19 cellular contexts compared by ENCODE assay signal in genomic region chr3:50341996-50342732, GRCh38. TPM values are rescaled to one million over a fixed set of nuclear protein-coding genes. Genes with fewer than 3 reads are reported as not detected.
A peak's percentile ranks its signal among the peaks of the same experiment; 100 is the strongest.
DNase-seq lines count a peak whose midpoint lies in the region; ATAC-seq and TF ChIP-seq lines count a peak whose summit lies in the region.
"Had no signal": no experiment of that assay in that cellular context is flagged by ENCODE, and none has a peak within 500 bp of the region (broad histone marks: within the 10 kb centered on the region; RNA-seq: fewer than 3 reads in every experiment).

No MANE protein-coding gene starts in this region.

- H3K4me3 Mint-ChIP-seq in activated T-cell treated with anti-CD3 and anti-CD28 coated beads, Interleukin-2, amount 50 U/mL, for 24 hours: peak overlapping the region; percentile 94
- H3K4me3 Mint-ChIP-seq in activated T-cell treated with anti-CD3 and anti-CD28 coated beads, Interleukin-2, amount 50 U/mL, for 72 hours: peak overlapping the region in 1 of 2 donors; percentile 86
- H3K4me3 Mint-ChIP-seq in stimulated activated effector memory CD8-positive, alpha-beta T cell treated with anti-CD3 and anti-CD28 coated beads, Interleukin-12 subunit alpha, Interleukin-12 subunit beta, amount 100 ng/mL, for 72 hours: peak overlapping the region; percentile 93

- peak overlapping the region; percentile 97 for H3K4me2 ChIP-seq in Karpas-422 (ENCODE audit: low read depth, low read length, poor library complexity, severe bottlenecking)

- peaks cover 39% of the 10 kb centered on the region for H3K4me1 Mint-ChIP-seq in activated T-cell treated with anti-CD3 and anti-CD28 coated beads, Interleukin-2, amount 50 U/mL, for 24 hours (ENCODE audit: low read depth)
- peaks cover 48% of the 10 kb centered on the region for H3K4me1 Mint-ChIP-seq in activated T-cell treated with anti-CD3 and anti-CD28 coated beads, Interleukin-2, amount 50 U/mL, for 72 hours (ENCODE audit: low read depth)
- H3K4me1 Mint-ChIP-seq in stimulated activated effector memory CD8-positive, alpha-beta T cell treated with anti-CD3 and anti-CD28 coated beads, Interleukin-12 subunit alpha, Interleukin-12 subunit beta, amount 100 ng/mL, for 72 hours: peaks cover 62% of the 10 kb centered on the region

- peaks cover 38% of the 10 kb centered on the region for H3K36me3 Mint-ChIP-seq in activated T-cell treated with anti-CD3 and anti-CD28 coated beads, Interleukin-2, amount 50 U/mL, for 24 hours (ENCODE audit: low read depth)
- H3K36me3 Mint-ChIP-seq in activated T-cell treated with anti-CD3 and anti-CD28 coated beads, Interleukin-2, amount 50 U/mL, for 72 hours (ENCODE audit: insufficient read depth in 2 of 2): peaks cover 8 to 12% of the 10 kb centered on the region in 2 donors
- H3K36me3 Mint-ChIP-seq in stimulated activated effector memory CD8-positive, alpha-beta T cell treated with anti-CD3 and anti-CD28 coated beads, Interleukin-12 subunit alpha, Interleukin-12 subunit beta, amount 100 ng/mL, for 72 hours: peaks cover 42% of the 10 kb centered on the region
- H3K36me3 Mint-ChIP-seq: activated naive CD4-positive, alpha-beta T cell treated with anti-CD3 and anti-CD28 coated beads, Interleukin-2, amount 50 U/mL, for 24 hours had no signal

- no peak for TF ChIP-seq POLR2A in uterus (IDR thresholded peaks at IDR 0.05)

- peaks cover 29% of the 10 kb centered on the region for H3K79me2 ChIP-seq in Karpas-422 (ENCODE audit: low read length)

- no peak for TF ChIP-seq CTCF in colonic mucosa (IDR thresholded peaks at IDR 0.05)
- TF ChIP-seq CTCF in uterus (IDR thresholded peaks at IDR 0.05): no peak

- intact Hi-C loops in colonic mucosa (cut with DNase I): no loop called here
- intact Hi-C loops in uterus (cut with DNase I; ENCODE audit: low total_unique reads): no loop called here

- H3K27ac Mint-ChIP-seq in activated T-cell treated with anti-CD3 and anti-CD28 coated beads, Interleukin-2, amount 50 U/mL, for 24 hours: no peak overlapping the region
- H3K27ac Mint-ChIP-seq in activated T-cell treated with anti-CD3 and anti-CD28 coated beads, Interleukin-2, amount 50 U/mL, for 72 hours: no peak overlapping the region
- H3K27ac Mint-ChIP-seq in stimulated activated effector memory CD8-positive, alpha-beta T cell treated with anti-CD3 and anti-CD28 coated beads, Interleukin-12 subunit alpha, Interleukin-12 subunit beta, amount 100 ng/mL, for 72 hours: peak overlapping the region; percentile 52
- H3K27ac Mint-ChIP-seq: activated naive CD4-positive, alpha-beta T cell treated with anti-CD3 and anti-CD28 coated beads, Interleukin-2, amount 50 U/mL, for 24 hours; H9 had no signal

- H3K9me3 ChIP-seq in Karpas-422 (ENCODE audit: low read length): no peaks in the 10 kb centered on the region
- H3K9me3 ChIP-seq in colonic mucosa: no peaks in the 10 kb centered on the region
- H3K9me3 ChIP-seq in uterus: no peaks in the 10 kb centered on the region
- H3K9me3 ChIP-seq: transverse colon had no signal

- no peaks in the 10 kb centered on the region for H3K9me2 ChIP-seq in Karpas-422 (replicated peaks; ENCODE audit: insufficient read depth, low read length)

- DNase-seq in activated T-cell treated with anti-CD3 and anti-CD28 coated beads, Interleukin-2, amount 50 U/mL, for 24 hours: no peak
- DNase-seq in activated T-cell treated with anti-CD3 and anti-CD28 coated beads, Interleukin-2, amount 50 U/mL, for 72 hours: no peak
- DNase-seq in Karpas-422 (no peak), colonic mucosa (peak; percentile 22), uterus (no peak)
- DNase-seq in stimulated activated effector memory CD8-positive, alpha-beta T cell treated with anti-CD3 and anti-CD28 coated beads, Interleukin-12 subunit alpha, Interleukin-12 subunit beta, amount 100 ng/mL, for 72 hours (ENCODE audit: low spot score in 2 of 2): no peak
- DNase-seq: activated CD4-positive, CD25-positive, alpha-beta regulatory T cell; brain microvascular endothelial cell; Calu3; foreskin fibroblast; NCI-H1048; NCI-H526; SIG-M5; stimulated activated naive CD4-positive, alpha-beta T cell; transverse colon had no signal

- no peaks in the 10 kb centered on the region for H3K27me3 ChIP-seq in Karpas-422 (ENCODE audit: low read length)
- H3K27me3 ChIP-seq in colonic mucosa: no peaks in the 10 kb centered on the region
- no peaks in the 10 kb centered on the region for H3K27me3 ChIP-seq in uterus
- H3K27me3 ChIP-seq: brain microvascular endothelial cell, transverse colon had no signal

- no peaks in the 10 kb centered on the region for H4K20me1 ChIP-seq in Karpas-422 (ENCODE audit: insufficient read depth, low read depth, low read length)

- H3K4me1 ChIP-seq in Karpas-422 (ENCODE audit: low read length) (peaks cover 48% of the 10 kb centered on the region), colonic mucosa (peaks cover 3% of the 10 kb centered on the region), uterus (peaks cover 0 to 19% of the 10 kb centered on the region in 2 donors)

- no peak overlapping the region for H2AFZ ChIP-seq in Karpas-422 (ENCODE audit: low read length)

- no peaks in the 10 kb centered on the region for H3K27me3 Mint-ChIP-seq in activated T-cell treated with anti-CD3 and anti-CD28 coated beads, Interleukin-2, amount 50 U/mL, for 24 hours
- no peaks in the 10 kb centered on the region for H3K27me3 Mint-ChIP-seq in activated T-cell treated with anti-CD3 and anti-CD28 coated beads, Interleukin-2, amount 50 U/mL, for 72 hours (ENCODE audit: low read depth)
- H3K27me3 Mint-ChIP-seq: activated naive CD4-positive, alpha-beta T cell treated with anti-CD3 and anti-CD28 coated beads, Interleukin-2, amount 50 U/mL, for 24 hours had no signal

- H3K36me3 ChIP-seq in Karpas-422 (ENCODE audit: insufficient read depth, low read length) (no peaks in the 10 kb centered on the region), colonic mucosa (no peaks in the 10 kb centered on the region), uterus (no peaks in the 10 kb centered on the region)
- H3K36me3 ChIP-seq: brain microvascular endothelial cell, transverse colon had no signal

- ATAC-seq in activated T-cell treated with anti-CD3 and anti-CD28 coated beads, Interleukin-2, amount 50 U/mL, for 72 hours (replicated peaks in 1 of 2): no peak
- ATAC-seq in stimulated activated effector memory CD8-positive, alpha-beta T cell treated with anti-CD3 and anti-CD28 coated beads, Interleukin-12 subunit alpha, Interleukin-12 subunit beta, amount 100 ng/mL, for 72 hours: no peak
- ATAC-seq in GM19467 (IDR thresholded peaks at IDR 0.05; ENCODE audit: unreplicated experiment): no peak
- ATAC-seq in activated CD4-positive, CD25-positive, alpha-beta regulatory T cell treated with anti-CD3 and anti-CD28 coated beads, Interleukin-2, amount 50 U/mL, for 24 hours: no peak

- H3K4me3 ChIP-seq in Karpas-422 (ENCODE audit: low read length) (no peak overlapping the region), colonic mucosa (no peak overlapping the region), uterus (no peak overlapping the region)

- peak overlapping the region; percentile 99 for H3K9ac ChIP-seq in Karpas-422 (ENCODE audit: low read length)
- H3K9ac ChIP-seq in colonic mucosa (ENCODE audit: low read depth in 2 of 2, low read length in 2 of 2): no peak overlapping the region

- no peaks in the 10 kb centered on the region for H3K9me3 Mint-ChIP-seq in activated T-cell treated with anti-CD3 and anti-CD28 coated beads, Interleukin-2, amount 50 U/mL, for 24 hours
- H3K9me3 Mint-ChIP-seq in activated T-cell treated with anti-CD3 and anti-CD28 coated beads, Interleukin-2, amount 50 U/mL, for 72 hours: no peaks in the 10 kb centered on the region
- H3K9me3 Mint-ChIP-seq in stimulated activated effector memory CD8-positive, alpha-beta T cell treated with anti-CD3 and anti-CD28 coated beads, Interleukin-12 subunit alpha, Interleukin-12 subunit beta, amount 100 ng/mL, for 72 hours: no peaks in the 10 kb centered on the region
- H3K9me3 Mint-ChIP-seq: activated naive CD4-positive, alpha-beta T cell treated with anti-CD3 and anti-CD28 coated beads, Interleukin-2, amount 50 U/mL, for 24 hours; H9 had no signal

- H3K27ac ChIP-seq in Karpas-422 (ENCODE audit: low read length): no peak overlapping the region
- H3K27ac ChIP-seq in colonic mucosa: no peak overlapping the region
- no peak overlapping the region for H3K27ac ChIP-seq in uterus
- H3K27ac ChIP-seq: brain microvascular endothelial cell had no signal

RNA-seq across cellular contexts. Expression of gene RASSF1, which starts 1.5 kb away (rescaled TPM):
- total RNA-seq in activated T-cell treated with anti-CD3 and anti-CD28 coated beads, Interleukin-2, amount 50 U/mL, for 72 hours: 10 to 100 TPM; 51.4 to 61.6 TPM
- total RNA-seq in Karpas-422 (2014; rRNA removed; shearing (Covaris generic); ENCODE audit: low replicate concordance): 33.3 and 69.4 TPM in 2 replicates
- 10 to 100 TPM; 20.6 to 28.2 TPM for total RNA-seq in colonic mucosa
- 100 to 1,000 TPM in 1 of 4 donors, 10 to 100 TPM in 3; 42.1 to 114 (median 44.6) TPM for total RNA-seq in uterus

RNA-seq across cellular contexts. Expression of gene ZMYND10, which starts 3.4 kb away (rescaled TPM):
- total RNA-seq in activated T-cell treated with anti-CD3 and anti-CD28 coated beads, Interleukin-2, amount 50 U/mL, for 72 hours: 1 to 10 TPM; 1.2 TPM
- 1.3 and 1.4 TPM in 2 replicates for total RNA-seq in Karpas-422 (2014; rRNA removed; shearing (Covaris generic); ENCODE audit: low replicate concordance)
- 1 to 10 TPM in 1 of 2 donors, under 1 TPM in 1; 0.37 to 1.5 TPM for total RNA-seq in colonic mucosa
- total RNA-seq in uterus: 10 to 100 TPM in 1 of 4 donors, 1 to 10 TPM in 3; 1.5 to 11.4 (median 4.9) TPM
- total RNA-seq: transverse colon had no signal

RNA-seq across cellular contexts. Expression of gene NPRL2, which starts 8.4 kb away (rescaled TPM):
- total RNA-seq in activated T-cell treated with anti-CD3 and anti-CD28 coated beads, Interleukin-2, amount 50 U/mL, for 72 hours: 10 to 100 TPM; 46.0 to 46.4 TPM
- 51.2 and 71.1 TPM in 2 replicates for total RNA-seq in Karpas-422 (2014; rRNA removed; shearing (Covaris generic); ENCODE audit: low replicate concordance)
- 10 to 100 TPM; 23.2 to 29.6 TPM for total RNA-seq in colonic mucosa
- total RNA-seq in uterus: 10 to 100 TPM; 11.8 to 26.2 (median 16.0) TPM

RNA-seq across cellular contexts. Expression of gene CYB561D2, which starts 8.5 kb away (rescaled TPM):
- total RNA-seq in activated T-cell treated with anti-CD3 and anti-CD28 coated beads, Interleukin-2, amount 50 U/mL, for 72 hours: 10 to 100 TPM; 16.1 to 17.0 TPM
- total RNA-seq in Karpas-422 (2014; rRNA removed; shearing (Covaris generic); ENCODE audit: low replicate concordance): 32.5 and 35.0 TPM in 2 replicates
- total RNA-seq in colonic mucosa: 10 to 100 TPM; 30.9 to 46.2 TPM
- 10 to 100 TPM in 2 of 4 donors, 1 to 10 TPM in 2; 3.6 to 23.8 (median 11.3) TPM for total RNA-seq in uterus

RNA-seq across cellular contexts. Expression of gene TUSC2, which starts 14.1 kb away (rescaled TPM):
- 10 to 100 TPM; 16.2 to 16.8 TPM for total RNA-seq in activated T-cell treated with anti-CD3 and anti-CD28 coated beads, Interleukin-2, amount 50 U/mL, for 72 hours
- 38.1 and 49.6 TPM in 2 replicates for total RNA-seq in Karpas-422 (2014; rRNA removed; shearing (Covaris generic); ENCODE audit: low replicate concordance)
- total RNA-seq in colonic mucosa (10 to 100 TPM; 26.1 to 39.5 TPM), uterus (10 to 100 TPM in 3 of 4 donors, 1 to 10 TPM in 1; 9.0 to 25.1 (median 21.3) TPM)
